In genomic region chr6:67184405-67184804, GRCh38 we compare ENCODE assay signal across 21 cellular contexts.
"Had no signal": no experiment of that assay in that cellular context is flagged by ENCODE, and none has a peak within 500 bp of the region (broad histone marks: within the 10 kb centered on the region; RNA-seq: fewer than 3 reads in every experiment).

No MANE protein-coding gene starts in this region.

- H3K4me3 ChIP-seq: dorsolateral prefrontal cortex, lung, ovary, right lobe of liver, suprapubic skin, vagina had no signal

- H3K4me1 ChIP-seq: right lobe of liver, suprapubic skin, vagina had no signal

- FAIRE-seq: frontal cortex, keratinocyte, small intestine had no signal

- H3K27ac ChIP-seq: dorsolateral prefrontal cortex, ovary, right lobe of liver, suprapubic skin, vagina had no signal

- H3K36me3 ChIP-seq: ovary, right lobe of liver, suprapubic skin, vagina had no signal

- H3K9me3 ChIP-seq: ovary, right lobe of liver, suprapubic skin, vagina had no signal

- DNase-seq: dorsolateral prefrontal cortex; effector CD4-positive, alpha-beta T cell; hypothalamus; immature natural killer cell; natural killer cell; occipital lobe; ovary; right lobe of liver; small intestine; stimulated activated CD4-positive, alpha-beta T cell treated with anti-CD3 and anti-CD28 coated beads, Interleukin-15, amount 100 ng/mL, for 24 hours; stimulated activated CD4-positive, alpha-beta T cell treated with anti-CD3 and anti-CD28 coated beads, Interleukin-2, amount 100 ng/mL, for 48 hours; stimulated activated CD8-positive, alpha-beta memory T cell treated with anti-CD3 and anti-CD28 coated beads, Interleukin-4, amount 100 ng/mL, for 48 hours; stimulated activated naive CD4-positive, alpha-beta T cell; stimulated activated naive CD8-positive, alpha-beta T cell treated with anti-CD3 and anti-CD28 coated beads, Interleukin-15, amount 100 ng/mL, for 72 hours; trophoblast cell had no signal

- ATAC-seq: left lobe of liver; natural killer cell; right lobe of liver; stimulated activated naive CD8-positive, alpha-beta T cell treated with anti-CD3 and anti-CD28 coated beads, Interleukin-15, amount 100 ng/mL, for 72 hours had no signal

- H3K27me3 ChIP-seq: dorsolateral prefrontal cortex, ovary, right lobe of liver, suprapubic skin, vagina had no signal
